In genomic region chr17:65739026-65739425, GRCh38 we compare ENCODE assay signal across 39 cellular contexts.
"Had no signal": no experiment of that assay in that cellular context is flagged by ENCODE, and none has a peak within 500 bp of the region (broad histone marks: within the 10 kb centered on the region; RNA-seq: fewer than 3 reads in every experiment).

No MANE protein-coding gene starts in this region.

- H3K27ac ChIP-seq: adrenal gland, ascending aorta, body of pancreas, brain microvascular endothelial cell, breast epithelium, cardiac muscle cell had no signal

- H3K36me3 ChIP-seq: adrenal gland, ascending aorta, brain microvascular endothelial cell, breast epithelium, cardiac muscle cell had no signal

- DNase-seq: activated effector memory CD4-positive, alpha-beta T cell treated with anti-CD3 and anti-CD28 coated beads, Interleukin-2, amount 50 U/mL, for 16 hours; activated effector memory CD4-positive, alpha-beta T cell treated with Interleukin-2 at 50 U/mL for 16 hours; activated gamma-delta T cell; activated gamma-delta T cell treated with Interleukin-2 at 50 U/mL for 16 hours; activated naive CD4-positive, alpha-beta T cell; activated naive CD4-positive, alpha-beta T cell treated with anti-CD3 and anti-CD28 coated beads for 36 hours; activated naive CD4-positive, alpha-beta T cell treated with anti-CD3 and anti-CD28 coated beads, Interleukin-2, amount 10 ng/mL, durations not matched to agents 7 days and 5 days; activated naive CD4-positive, alpha-beta T cell treated with anti-CD3 and anti-CD28 coated beads, Interleukin-2, amount 50 U/mL, for 16 hours; activated naive CD4-positive, alpha-beta T cell treated with Interleukin-2 at 50 U/mL for 16 hours; activated naive CD8-positive, alpha-beta T cell treated with anti-CD3 and anti-CD28 coated beads for 36 hours; activated naive CD8-positive, alpha-beta T cell treated with anti-CD3 and anti-CD28 coated beads, Interleukin-2, amount 10 ng/mL, durations not matched to agents 7 days and 5 days; activated naive CD8-positive, alpha-beta T cell treated with anti-CD3 and anti-CD28 coated beads, Interleukin-2, amount 50 U/mL, for 24 hours; activated T-cell treated with anti-CD3 and anti-CD28 coated beads, Interleukin-2, amount 50 U/mL, for 24 hours; activated T-cell treated with anti-CD3 and anti-CD28 coated beads, Interleukin-2, amount 50 U/mL, for 4 hours; activated T-cell treated with anti-CD3 and anti-CD28 coated beads, Interleukin-2, amount 50 U/mL, for 48 hours; activated T-cell treated with anti-CD3 and anti-CD28 coated beads, Interleukin-2, amount 50 U/mL, for 72 hours; adrenal gland; amniotic stem cell; amygdala; anterior cingulate cortex; aorta; body of pancreas; brain microvascular endothelial cell; caudate nucleus; central memory CD4-positive, alpha-beta T cell; cerebellar nuclear complex had no signal

- H3K36me3 Mint-ChIP-seq: activated naive CD4-positive, alpha-beta T cell treated with anti-CD3 and anti-CD28 coated beads, Interleukin-2, amount 10 ng/mL, durations not matched to agents 7 days and 5 days; activated naive CD4-positive, alpha-beta T cell treated with anti-CD3 and anti-CD28 coated beads, Interleukin-2, amount 50 U/mL, for 24 hours; activated naive CD4-positive, alpha-beta T cell treated with anti-CD3 and anti-CD28 coated beads, Interleukin-2, amount 50 U/mL, for 72 hours; activated naive CD8-positive, alpha-beta T cell; activated naive CD8-positive, alpha-beta T cell treated with anti-CD3 and anti-CD28 coated beads for 36 hours; activated naive CD8-positive, alpha-beta T cell treated with anti-CD3 and anti-CD28 coated beads, Interleukin-2, amount 10 ng/mL, durations not matched to agents 7 days and 5 days had no signal

- H3K4me1 Mint-ChIP-seq: central memory CD8-positive, alpha-beta T cell had no signal

- ATAC-seq: activated naive CD4-positive, alpha-beta T cell treated with anti-CD3 and anti-CD28 coated beads, Interleukin-2, amount 50 U/mL, for 72 hours; activated naive CD8-positive, alpha-beta T cell treated with anti-CD3 and anti-CD28 coated beads, Interleukin-2, amount 50 U/mL, for 24 hours; activated T-cell treated with anti-CD3 and anti-CD28 coated beads, Interleukin-2, amount 50 U/mL, for 4 hours; activated T-cell treated with anti-CD3 and anti-CD28 coated beads, Interleukin-2, amount 50 U/mL, for 72 hours; activated T-helper 17 cell treated with anti-CD3 and anti-CD28 coated beads, Interleukin-2, amount 50 U/mL, for 72 hours; body of pancreas had no signal

- H3K9me3 ChIP-seq: ascending aorta, body of pancreas, breast epithelium had no signal

- H3K4me1 ChIP-seq: body of pancreas, breast epithelium had no signal

- H3K27me3 ChIP-seq: adrenal gland, ascending aorta, body of pancreas, brain microvascular endothelial cell, breast epithelium, cardiac muscle cell had no signal

- H3K4me3 ChIP-seq: adrenal gland, ascending aorta, body of pancreas, breast epithelium, cardiac muscle cell had no signal

- H3K9me3 Mint-ChIP-seq: activated naive CD4-positive, alpha-beta T cell treated with anti-CD3 and anti-CD28 coated beads, Interleukin-2, amount 10 ng/mL, durations not matched to agents 7 days and 5 days; activated naive CD4-positive, alpha-beta T cell treated with anti-CD3 and anti-CD28 coated beads, Interleukin-2, amount 50 U/mL, for 24 hours; activated T-cell treated with anti-CD3 and anti-CD28 coated beads, Interleukin-2, amount 50 U/mL, for 24 hours; activated T-helper 17 cell treated with anti-CD3 and anti-CD28 coated beads, Interleukin-2, amount 50 U/mL, for 72 hours; activated T-helper 2 cell treated with anti-CD3 and anti-CD28 coated beads, Interferon-gamma antibody, Interleukin-2, Interleukin-4, amounts not matched to agents 10 μg/mL and 5 μg/mL and 100 μg/mL, durations not matched to agents 14 hours and 24 hours and 36 hours; central memory CD8-positive, alpha-beta T cell had no signal

- H3K27me3 Mint-ChIP-seq: activated naive CD4-positive, alpha-beta T cell treated with anti-CD3 and anti-CD28 coated beads, Interleukin-2, amount 10 ng/mL, durations not matched to agents 7 days and 5 days; activated naive CD4-positive, alpha-beta T cell treated with anti-CD3 and anti-CD28 coated beads, Interleukin-2, amount 50 U/mL, for 24 hours; activated naive CD8-positive, alpha-beta T cell; activated naive CD8-positive, alpha-beta T cell treated with anti-CD3 and anti-CD28 coated beads for 36 hours; activated naive CD8-positive, alpha-beta T cell treated with anti-CD3 and anti-CD28 coated beads, Interleukin-2, amount 50 U/mL, for 24 hours; activated T-cell treated with anti-CD3 and anti-CD28 coated beads, Interleukin-2, amount 50 U/mL, for 24 hours; activated T-helper 17 cell treated with anti-CD3 and anti-CD28 coated beads, Interleukin-2, amount 50 U/mL, for 72 hours; brain had no signal

- H3K27ac Mint-ChIP-seq: activated naive CD4-positive, alpha-beta T cell treated with anti-CD3 and anti-CD28 coated beads for 36 hours; activated naive CD4-positive, alpha-beta T cell treated with anti-CD3 and anti-CD28 coated beads, Interleukin-2, amount 10 ng/mL, durations not matched to agents 7 days and 5 days; activated naive CD4-positive, alpha-beta T cell treated with anti-CD3 and anti-CD28 coated beads, Interleukin-2, amount 50 U/mL, for 24 hours; activated naive CD4-positive, alpha-beta T cell treated with anti-CD3 and anti-CD28 coated beads, Interleukin-2, amount 50 U/mL, for 72 hours; activated naive CD8-positive, alpha-beta T cell; activated naive CD8-positive, alpha-beta T cell treated with anti-CD3 and anti-CD28 coated beads for 36 hours; activated naive CD8-positive, alpha-beta T cell treated with anti-CD3 and anti-CD28 coated beads, Interleukin-2, amount 10 ng/mL, durations not matched to agents 7 days and 5 days; activated naive CD8-positive, alpha-beta T cell treated with anti-CD3 and anti-CD28 coated beads, Interleukin-2, amount 50 U/mL, for 24 hours; activated T-cell treated with anti-CD3 and anti-CD28 coated beads, Interleukin-2, amount 50 U/mL, for 24 hours; activated T-cell treated with anti-CD3 and anti-CD28 coated beads, Interleukin-2, amount 50 U/mL, for 72 hours; activated T-helper 1 cell treated with anti-CD3 and anti-CD28 coated beads, Interleukin-12 subunit alpha, Interleukin-12 subunit beta, Interleukin-2, Interleukin-4 antibody, amounts not matched to agents 30 ng/mL and 10 ng/mL and 1 ng/mL, durations not matched to agents 14 hours and 24 hours and 36 hours; activated T-helper 17 cell treated with anti-CD3 and anti-CD28 coated beads, Interleukin-2, amount 50 U/mL, for 72 hours; activated T-helper 2 cell treated with anti-CD3 and anti-CD28 coated beads, Interferon-gamma antibody, Interleukin-2, Interleukin-4, amounts not matched to agents 10 μg/mL and 5 μg/mL and 100 μg/mL, durations not matched to agents 14 hours and 24 hours and 36 hours; brain had no signal

- FAIRE-seq: astrocyte, bronchial epithelial cell had no signal

- H3K4me3 Mint-ChIP-seq: activated naive CD4-positive, alpha-beta T cell treated with anti-CD3 and anti-CD28 coated beads for 36 hours; activated naive CD4-positive, alpha-beta T cell treated with anti-CD3 and anti-CD28 coated beads, Interleukin-2, amount 10 ng/mL, durations not matched to agents 7 days and 5 days; activated naive CD4-positive, alpha-beta T cell treated with anti-CD3 and anti-CD28 coated beads, Interleukin-2, amount 50 U/mL, for 24 hours; activated naive CD8-positive, alpha-beta T cell; activated naive CD8-positive, alpha-beta T cell treated with anti-CD3 and anti-CD28 coated beads for 36 hours; activated naive CD8-positive, alpha-beta T cell treated with anti-CD3 and anti-CD28 coated beads, Interleukin-2, amount 10 ng/mL, durations not matched to agents 7 days and 5 days; activated naive CD8-positive, alpha-beta T cell treated with anti-CD3 and anti-CD28 coated beads, Interleukin-2, amount 50 U/mL, for 24 hours; activated T-cell treated with anti-CD3 and anti-CD28 coated beads, Interleukin-2, amount 50 U/mL, for 24 hours; activated T-cell treated with anti-CD3 and anti-CD28 coated beads, Interleukin-2, amount 50 U/mL, for 4 hours; activated T-cell treated with anti-CD3 and anti-CD28 coated beads, Interleukin-2, amount 50 U/mL, for 72 hours; activated T-helper 1 cell treated with anti-CD3 and anti-CD28 coated beads, Interleukin-12 subunit alpha, Interleukin-12 subunit beta, Interleukin-2, Interleukin-4 antibody, amounts not matched to agents 30 ng/mL and 10 ng/mL and 1 ng/mL, durations not matched to agents 14 hours and 24 hours and 36 hours; activated T-helper 17 cell treated with anti-CD3 and anti-CD28 coated beads, Interleukin-2, amount 50 U/mL, for 72 hours; brain; central memory CD8-positive, alpha-beta T cell had no signal
